In genomic region chr19:43809762-43810696, GRCh38 we compare ENCODE assay signal across 8 cellular contexts. TPM values are rescaled to one million over a fixed set of nuclear protein-coding genes. Genes with fewer than 3 reads are reported as not detected.
DNase-seq lines count a peak whose midpoint lies in the region; ATAC-seq, FAIRE-seq and TF ChIP-seq lines count a peak whose summit lies in the region.

No MANE protein-coding gene starts in this region.

- peaks cover 29% of the 10 kb centered on the region for H3K27me3 Mint-ChIP-seq in astrocyte (ENCODE audit: low read depth, unreplicated experiment)

- H3K4me1 Mint-ChIP-seq in astrocyte (ENCODE audit: low read depth, unreplicated experiment), result no peaks in the 10 kb centered on the region

- no peak for TF ChIP-seq POLR2A in uterus (IDR thresholded peaks at IDR 0.05)

- no peak overlapping the region for H2AFZ ChIP-seq in astrocyte (ENCODE audit: low read depth, low read length)

- H3K36me3 Mint-ChIP-seq in astrocyte (ENCODE audit: low read depth, unreplicated experiment), result no peaks in the 10 kb centered on the region

- H3K27me3 ChIP-seq in BE2C, result no peaks in the 10 kb centered on the region
- H3K27me3 ChIP-seq in astrocyte (ENCODE audit: insufficient read depth, low read length), result peaks cover 2% of the 10 kb centered on the region
- H3K27me3 ChIP-seq in uterus, result no peaks in the 10 kb centered on the region

- FAIRE-seq in GM19239 (lab: Jason Lieb, UNC) (peak; percentile 82), astrocyte (lab: Jason Lieb, UNC) (peak; percentile 84), islet of Langerhans (lab: Jason Lieb, UNC) (peak; percentile 71)

- no peak overlapping the region for H3K4me2 ChIP-seq in astrocyte (ENCODE audit: low read length)

- H3K9ac ChIP-seq in astrocyte (ENCODE audit: low read length), result no peak overlapping the region

- DNase-seq in BE2C (no peak), GM19239 (ENCODE audit: insufficient read length, low spot score) (no peak), NCI-H345 treated with DMSO at 0.1 percent for 48 hours (lab: John Stamatoyannopoulos, UW; ENCODE audit: unreplicated experiment) (peak; percentile 31), astrocyte (ENCODE audit: low read depth) (peak; percentile 48), uterus (no peak), OCI-M2 (lab: John Stamatoyannopoulos, UW; ENCODE audit: unreplicated experiment) (no peak)

- H3K4me1 ChIP-seq in BE2C, result no peaks in the 10 kb centered on the region
- H3K4me1 ChIP-seq in astrocyte (ENCODE audit: insufficient read depth, low read length), result no peaks in the 10 kb centered on the region
- H3K4me1 ChIP-seq in uterus, result no peaks in the 10 kb centered on the region

- ATAC-seq in GM18520 (IDR thresholded peaks at IDR 0.05; ENCODE audit: unreplicated experiment), result no peak

- TF ChIP-seq CTCF in BE2C (IDR thresholded peaks at IDR 0.05; ENCODE audit: low read depth, low read length) (peak; percentile 67), astrocyte (IDR thresholded peaks at IDR 0.05; ENCODE audit: insufficient read depth, low read depth, low read length) (peak; percentile 67), uterus (IDR thresholded peaks at IDR 0.05) (peak; percentile 24 to 38 (median 32))

- no peaks in the 10 kb centered on the region for H3K9me3 Mint-ChIP-seq in astrocyte (ENCODE audit: unreplicated experiment)

- H3K36me3 ChIP-seq in BE2C (no peaks in the 10 kb centered on the region), astrocyte (ENCODE audit: insufficient read depth, low read length) (no peaks in the 10 kb centered on the region), uterus (no peaks in the 10 kb centered on the region)

- H4K20me1 ChIP-seq in astrocyte (ENCODE audit: insufficient read depth, low read length), result no peaks in the 10 kb centered on the region

- H3K4me3 Mint-ChIP-seq in astrocyte (ENCODE audit: unreplicated experiment), result no peak overlapping the region

- H3K4me3 ChIP-seq in BE2C (ENCODE audit: low read depth, low read length) (no peak overlapping the region), astrocyte (ENCODE audit: insufficient read depth, low read depth, low read length) (no peak overlapping the region), uterus (no peak overlapping the region)

- H3K27ac ChIP-seq in astrocyte (ENCODE audit: low read depth, low read length) (no peak overlapping the region), uterus (no peak overlapping the region)

- H3K27ac Mint-ChIP-seq in astrocyte (ENCODE audit: unreplicated experiment), result no peak overlapping the region

- no peaks in the 10 kb centered on the region for H3K9me3 ChIP-seq in BE2C
- no peaks in the 10 kb centered on the region for H3K9me3 ChIP-seq in astrocyte (ENCODE audit: insufficient read depth, low read depth, low read length)
- H3K9me3 ChIP-seq in uterus, result no peaks in the 10 kb centered on the region

- no peaks in the 10 kb centered on the region for H3K79me2 ChIP-seq in astrocyte (ENCODE audit: insufficient read depth, low read length)

- intact Hi-C loops in uterus (cut with DNase I; ENCODE audit: low total_unique reads), result no loop called here

RNA-seq across cellular contexts. Expression of gene LYPD5, which starts 7.8 kb away (rescaled TPM):
- polyA plus RNA-seq in BE2C (2012; ENCODE audit: insufficient read depth, insufficient read length, low read depth), result 0.65 TPM
- total RNA-seq in astrocyte (not detected in 2 replicates), uterus (1 to 10 TPM in 2 of 4 donors, under 1 TPM in 2; 0.51 to 1.9 (median 0.88) TPM)

RNA-seq across cellular contexts. Expression of gene ZNF283, which starts 17.1 kb away (rescaled TPM):
- 2.0 TPM for polyA plus RNA-seq in BE2C (2012; ENCODE audit: insufficient read depth, insufficient read length, low read depth)
- total RNA-seq in astrocyte (10.1 and 11.9 TPM in 2 replicates), uterus (10 to 100 TPM in 3 of 4 donors, 1 to 10 TPM in 1; 1.8 to 52.6 (median 14.1) TPM)

RNA-seq across cellular contexts. Expression of gene KCNN4, which starts 29.3 kb away (rescaled TPM):
- polyA plus RNA-seq in BE2C (2012; ENCODE audit: insufficient read depth, insufficient read length, low read depth), result 0.66 TPM
- 2.6 and 3.6 TPM in 2 replicates for total RNA-seq in astrocyte
- total RNA-seq in uterus, result 1 to 10 TPM in 3 of 4 donors, under 1 TPM in 1; 0.77 to 9.2 (median 5.6) TPM

RNA-seq across cellular contexts. Expression of gene SMG9, which starts 55.3 kb away (rescaled TPM):
- 22.4 TPM for polyA plus RNA-seq in BE2C (2012; ENCODE audit: insufficient read depth, insufficient read length, low read depth)
- total RNA-seq in astrocyte (35.0 and 37.0 TPM in 2 replicates), uterus (10 to 100 TPM; 14.9 to 44.9 (median 27.2) TPM)

Comparison
In these comparisons a context has a peak if more than half of its experiments do, and no peak if none do; other contexts are left out.
1. DNase-seq: peak in NCI-H345 treated with DMSO at 0.1 percent for 48 hours (single experiment) and astrocyte (single experiment); none in BE2C (single experiment), GM19239 (single experiment), uterus (0 of 2) and OCI-M2 (single experiment).
2. Peak in every context shown above with its lines, with median percentiles within 50 percentile points of each other: CTCF ChIP-seq.